Comparison of ENCODE assay signal across 7 cellular contexts in the genomic region with DNA sequence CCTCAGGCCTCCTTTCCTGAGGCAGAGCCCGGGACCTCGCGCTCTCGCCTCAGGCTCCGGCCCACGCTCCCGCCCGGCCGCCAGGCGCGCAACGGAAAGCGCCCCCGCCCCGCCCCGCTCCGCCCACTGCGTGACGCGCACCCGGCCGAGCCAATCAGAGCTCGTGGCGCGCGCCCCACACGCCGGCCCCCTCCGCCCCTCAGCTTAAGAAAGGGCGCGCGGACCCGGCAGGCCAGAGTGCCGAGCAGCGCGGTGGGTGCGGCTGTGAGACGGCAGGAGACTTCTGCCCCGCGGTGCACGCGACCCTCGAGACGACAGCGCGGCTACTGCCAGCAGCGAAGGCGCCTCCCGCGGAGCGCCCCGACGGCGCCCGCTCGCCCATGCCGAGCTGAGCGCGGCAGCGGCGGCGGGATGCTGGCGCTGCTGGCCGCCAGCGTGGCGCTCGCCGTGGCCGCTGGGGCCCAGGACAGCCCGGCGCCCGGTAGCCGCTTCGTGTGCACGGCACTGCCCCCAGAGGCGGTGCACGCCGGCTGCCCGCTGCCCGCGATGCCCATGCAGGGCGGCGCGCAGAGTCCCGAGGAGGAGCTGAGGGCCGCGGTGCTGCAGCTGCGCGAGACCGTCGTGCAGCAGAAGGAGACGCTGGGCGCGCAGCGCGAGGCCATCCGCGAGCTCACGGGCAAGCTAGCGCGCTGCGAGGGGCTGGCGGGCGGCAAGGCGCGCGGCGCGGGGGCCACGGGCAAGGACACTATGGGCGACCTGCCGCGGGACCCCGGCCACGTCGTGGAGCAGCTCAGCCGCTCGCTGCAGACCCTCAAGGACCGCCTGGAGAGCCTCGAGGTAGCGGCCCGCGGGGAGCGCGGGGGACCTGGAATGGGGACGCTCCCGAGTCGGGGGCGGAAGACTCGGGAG. TPM values are rescaled to one million over a fixed set of nuclear protein-coding genes. Genes with fewer than 3 reads are reported as not detected.
DNase-seq lines count a peak whose midpoint lies in the region; ATAC-seq and TF ChIP-seq lines count a peak whose summit lies in the region.

A gene with protein sequence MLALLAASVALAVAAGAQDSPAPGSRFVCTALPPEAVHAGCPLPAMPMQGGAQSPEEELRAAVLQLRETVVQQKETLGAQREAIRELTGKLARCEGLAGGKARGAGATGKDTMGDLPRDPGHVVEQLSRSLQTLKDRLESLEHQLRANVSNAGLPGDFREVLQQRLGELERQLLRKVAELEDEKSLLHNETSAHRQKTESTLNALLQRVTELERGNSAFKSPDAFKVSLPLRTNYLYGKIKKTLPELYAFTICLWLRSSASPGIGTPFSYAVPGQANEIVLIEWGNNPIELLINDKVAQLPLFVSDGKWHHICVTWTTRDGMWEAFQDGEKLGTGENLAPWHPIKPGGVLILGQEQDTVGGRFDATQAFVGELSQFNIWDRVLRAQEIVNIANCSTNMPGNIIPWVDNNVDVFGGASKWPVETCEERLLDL (plus strand): TSS at position 235 of the 909 bp plus-strand sequence. CDS start 177 bp downstream, at position 412.

- H3K27ac ChIP-seq in HUES6 (ENCODE audit: low read depth, low read length) = no peak within 1 kb of the TSS
- H3K27ac ChIP-seq in RWPE1 = peak within 1 kb of the TSS; percentile 58

- H3K9ac ChIP-seq in HUES6 (ENCODE audit: low read length) = peak within 1 kb of the TSS; percentile 40

- H3K4me3 ChIP-seq in HUES6 (ENCODE audit: low read depth, low read length) = peak within 1 kb of the TSS; percentile 68

- H3K4me1 ChIP-seq in HUES6 (ENCODE audit: control insufficient read depth, insufficient read depth, low read length) = peaks cover 10% of the 10 kb centered on the region

- H3K9me3 ChIP-seq in HUES6 (ENCODE audit: control insufficient read depth, insufficient read depth, low read depth, low read length) = no peaks in the 10 kb centered on the region

- intact Hi-C loops in posterior cingulate gyrus (cut with DNase I) = loop anchor here (5.0 to 10.0 kb wide), 2 partner anchors 35 to 53 kb away; no protein-coding TSS in a partner anchor

- TF ChIP-seq CTCF in RWPE1 (conservative IDR thresholded peaks at IDR 0.05; ENCODE audit: low read depth) = peak; percentile 80

- H3K27me3 ChIP-seq in HUES6 (ENCODE audit: control insufficient read depth, insufficient read depth, low read length) = peaks cover 87% of the 10 kb centered on the region

- ATAC-seq in HG03469 (IDR thresholded peaks at IDR 0.05; ENCODE audit: unreplicated experiment) (no peak), HG03095 (IDR thresholded peaks at IDR 0.05; ENCODE audit: unreplicated experiment) (no peak)

- DNase-seq in RWPE1 (ENCODE audit: low spot score) (peak; percentile 87), glomerular endothelial cell (ENCODE audit: extremely low read depth, low read depth, low spot score) (no peak), posterior cingulate gyrus (peak; percentile 52 to 96 (median 78)), HCEC 1CT (no peak)

- POLR2A ChIA-PET in RWPE1 (lab: Yijun Ruan, JAX; ENCODE audit: low non-redundant PET) = interaction anchor here (0.6 kb wide), 1 partner anchor 443 kb away, joined by 4 read pairs; no protein-coding TSS in a partner anchor

- no peaks in the 10 kb centered on the region for H3K36me3 ChIP-seq in HUES6 (ENCODE audit: control insufficient read depth, insufficient read depth, low read length)

- CTCF ChIA-PET in RWPE1 (lab: Yijun Ruan, JAX) = interaction anchor here (0.5 to 1.4 kb wide), 5 partner anchors 9 to 395 kb away, joined by 3 to 6 read pairs (median 3); no protein-coding TSS in a partner anchor

RNA-seq across cellular contexts. Expression of the gene that starts here (rescaled TPM):
- total RNA-seq in glomerular endothelial cell = 32.0 and 116 TPM in 2 replicates

Comparison
In these comparisons a context has a peak if more than half of its experiments do, and no peak if none do; other contexts are left out.
1. DNase-seq: peak in RWPE1 (single experiment) and posterior cingulate gyrus (10 of 10); none in glomerular endothelial cell (single experiment) and HCEC 1CT (single experiment).